ENCODE assay signal across 19 cellular contexts in genomic region chr10:120634629-120635028, GRCh38.
DNase-seq lines count a peak whose midpoint lies in the region; ATAC-seq and TF ChIP-seq lines count a peak whose summit lies in the region.
"Had no signal": no experiment of that assay in that cellular context is flagged by ENCODE, and none has a peak within 500 bp of the region (broad histone marks: within the 10 kb centered on the region; RNA-seq: fewer than 3 reads in every experiment).

No MANE protein-coding gene starts in this region.

- no peak overlapping the region for H3K4me2 ChIP-seq in H9 (ENCODE audit: insufficient read depth, insufficient read length, low read length)

- no peak overlapping the region for H4K5ac ChIP-seq in H9 (ENCODE audit: insufficient read length, low read depth, low read length)

- no peak overlapping the region for H2BK15ac ChIP-seq in H9 (ENCODE audit: low read depth, low read length)

- no peaks in the 10 kb centered on the region for H3K79me2 ChIP-seq in H9 (ENCODE audit: insufficient read depth, low read length)

- H2BK20ac ChIP-seq in H9 (ENCODE audit: low read depth, low read length, poor library complexity, severe bottlenecking), result no peak overlapping the region

- no peaks in the 10 kb centered on the region for H3K27me3 ChIP-seq in H9 (ENCODE audit: insufficient read depth, low read length)
- H3K27me3 ChIP-seq: testis had no signal

- intact Hi-C loops in CD14-positive monocyte (cut with micrococcal nuclease), result no loop called here

- H2BK5ac ChIP-seq in H9 (ENCODE audit: insufficient read length, low read length), result no peak overlapping the region

- H3K4me1 Mint-ChIP-seq in H9 (peaks cover 29 to 33% of the 10 kb centered on the region in 2 experiments), WTC11 (peaks cover 38% of the 10 kb centered on the region), CD14-positive monocyte (peaks cover 3% of the 10 kb centered on the region)

- DNase-seq in ELF-1 (ENCODE audit: low read depth, low spot score) (peak; percentile 64), H9 (peak; percentile 87), WTC11 (ENCODE audit: low spot score) (peak; percentile 85), islet precursor cell (peak; percentile 75), anterior cingulate cortex (lab: John Stamatoyannopoulos, UW) (no peak), CD14-positive monocyte (ENCODE audit: low spot score) (no peak)
- DNase-seq in activated CD4-positive, alpha-beta T cell treated with anti-CD3 and anti-CD28 coated beads, Interleukin-2, amount 50 U/mL, for 4 hours, result no peak
- DNase-seq: activated CD4-positive, alpha-beta T cell treated with anti-CD3 and anti-CD28 coated beads for 48 hours; activated T-cell treated with anti-CD3 and anti-CD28 coated beads, Interleukin-2, amount 50 U/mL, for 24 hours; C1 segment of cervical spinal cord; caudate nucleus; head of caudate nucleus; Kasumi-1; NCI-H187; testis had no signal

- H3K14ac ChIP-seq in H9 (ENCODE audit: insufficient read depth, low read length), result no peak overlapping the region

- no peak overlapping the region for H3K27ac ChIP-seq in H9 (ENCODE audit: insufficient read length, low read depth, low read length)
- H3K27ac ChIP-seq: testis had no signal

- H3K9ac ChIP-seq in H9 (ENCODE audit: extremely low read depth, insufficient read length, low read length), result no peak overlapping the region

- H2BK120ac ChIP-seq in H9 (ENCODE audit: low read depth, low read length, poor library complexity, severe bottlenecking), result no peak overlapping the region

- no peaks in the 10 kb centered on the region for H4K20me1 ChIP-seq in H9 (ENCODE audit: control insufficient read depth, insufficient read depth, insufficient read length)

- H4K91ac ChIP-seq in H9 (ENCODE audit: insufficient read length, low read depth, low read length), result no peak overlapping the region

- no peak overlapping the region for H4K8ac ChIP-seq in H9 (replicated peaks; ENCODE audit: insufficient read length, low read depth, low read length)

- no peak overlapping the region for H3K56ac ChIP-seq in H9 (ENCODE audit: insufficient read length, low read depth, low read length)

- no peak overlapping the region for H2BK12ac ChIP-seq in H9 (ENCODE audit: insufficient read length, low read depth, low read length)

- CTCF ChIA-PET in WTC11 (lab: Charles Lee), result interaction anchor here (0.5 to 3.0 kb wide), 18 partner anchors 10 to 413 kb away, joined by 3 to 37 read pairs (median 3); no protein-coding TSS in a partner anchor

- no peak overlapping the region for H3K4me3 Mint-ChIP-seq in H9
- H3K4me3 Mint-ChIP-seq in WTC11, result no peak overlapping the region
- no peak overlapping the region for H3K4me3 Mint-ChIP-seq in CD14-positive monocyte
- H3K4me3 Mint-ChIP-seq: activated naive CD8-positive, alpha-beta T cell; activated T-cell treated with anti-CD3 and anti-CD28 coated beads, Interleukin-2, amount 50 U/mL, for 24 hours had no signal

- ATAC-seq in WTC11 (peak; percentile 95), HG03139 (IDR thresholded peaks at IDR 0.05; ENCODE audit: unreplicated experiment) (no peak)
- ATAC-seq: left lobe of liver, Right ventricle myocardium inferior had no signal

- H3K4me1 ChIP-seq in H9 (ENCODE audit: insufficient read depth, low read length), result no peaks in the 10 kb centered on the region
- H3K4me1 ChIP-seq: testis had no signal

- no peak overlapping the region for H3T11ph ChIP-seq in H9 (ENCODE audit: low read length)

- H3K36me3 Mint-ChIP-seq in H9 (ENCODE audit: insufficient read depth in 1 of 3, low read depth in 3 of 3) (peaks cover 0 to 4% (median under 1%) of the 10 kb centered on the region in 3 experiments; a peak in 3 of 7 replicates), WTC11 (peaks cover 2% of the 10 kb centered on the region), CD14-positive monocyte (no peaks in the 10 kb centered on the region)
- H3K36me3 Mint-ChIP-seq: activated naive CD8-positive, alpha-beta T cell had no signal

- WGBS in H9 (ENCODE audit: extremely low coverage, insufficient read length, low lambda C conversion rate), result no CpG with 5 or more reads among the region's 12 CpGs

- POLR2A ChIA-PET in WTC11 (lab: Charles Lee), result interaction anchor here (1.0 kb wide), 1 partner anchor 10 kb away, joined by 3 read pairs; no protein-coding TSS in a partner anchor

- H3K27ac Mint-ChIP-seq in H9, result no peak overlapping the region
- H3K27ac Mint-ChIP-seq in WTC11, result no peak overlapping the region
- H3K27ac Mint-ChIP-seq in CD14-positive monocyte, result no peak overlapping the region
- H3K27ac Mint-ChIP-seq: activated naive CD8-positive, alpha-beta T cell; activated T-cell treated with anti-CD3 and anti-CD28 coated beads, Interleukin-2, amount 50 U/mL, for 24 hours had no signal

- H3K9me3 Mint-ChIP-seq in H9 (peaks cover 1 to 2% of the 10 kb centered on the region in 2 experiments; a peak in 4 of 5 replicates), WTC11 (peaks cover 2% of the 10 kb centered on the region), CD14-positive monocyte (peaks cover 0 to 4% (median under 1%) of the 10 kb centered on the region in 7 donors)

- TF ChIP-seq CTCF in H9 (conservative IDR thresholded peaks at IDR 0.05) (peak; percentile 82), WTC11 (IDR thresholded peaks at IDR 0.05) (peak; percentile 48; the same call in 1 of the 2 replicates), CD14-positive monocyte (IDR thresholded peaks at IDR 0.05) (no peak)

- H3K23me2 ChIP-seq in H9 (ENCODE audit: insufficient read length, low read depth, low read length, poor library complexity, severe bottlenecking), result no peaks in the 10 kb centered on the region

- H3K9me3 ChIP-seq in H9 (ENCODE audit: control insufficient read depth, low read depth, low read length), result no peaks in the 10 kb centered on the region
- H3K9me3 ChIP-seq: testis had no signal

- H3K23ac ChIP-seq in H9 (ENCODE audit: insufficient read length, low read depth, low read length), result no peak overlapping the region

- H3K18ac ChIP-seq in H9 (ENCODE audit: insufficient read length, low read depth, low read length), result no peak overlapping the region

- no peak overlapping the region for H3K4ac ChIP-seq in H9 (ENCODE audit: low read depth, low read length)

- H2AFZ ChIP-seq in H9 (ENCODE audit: low read length), result peak overlapping the region; percentile 73

- H3K27me3 Mint-ChIP-seq in H9 (ENCODE audit: low read depth) (peaks cover 25% of the 10 kb centered on the region), WTC11 (ENCODE audit: low read depth) (peaks cover 25% of the 10 kb centered on the region), CD14-positive monocyte (ENCODE audit: low read depth in 3 of 3) (peaks cover 2 to 8% (median 3%) of the 10 kb centered on the region in 3 donors)
- H3K27me3 Mint-ChIP-seq: activated T-cell treated with anti-CD3 and anti-CD28 coated beads, Interleukin-2, amount 50 U/mL, for 24 hours had no signal

- H3K79me1 ChIP-seq in H9 (ENCODE audit: insufficient read depth, low read depth, low read length, poor library complexity, severe bottlenecking), result no peaks in the 10 kb centered on the region

- no peak overlapping the region for H2AK5ac ChIP-seq in H9 (ENCODE audit: insufficient read length, low read length)

TF ChIP-seq in WTC11, 78 proteins besides CTCF, POLR2A, EP300 and RAD21 (continues in another document):
- TF ChIP-seq ATF2 (CRISPR knock-in tag; IDR thresholded peaks at IDR 0.05; ENCODE audit: borderline replicate concordance, low read depth) (no peak), ESRRA (CRISPR knock-in tag; IDR thresholded peaks at IDR 0.05; ENCODE audit: borderline replicate concordance) (no peak), CREM (CRISPR knock-in tag; IDR thresholded peaks at IDR 0.05) (no peak), NR1H2 (CRISPR knock-in tag; IDR thresholded peaks at IDR 0.05) (no peak), SOX15 (CRISPR knock-in tag; IDR thresholded peaks at IDR 0.05) (no peak), HMGXB4 (CRISPR knock-in tag; IDR thresholded peaks at IDR 0.05) (no peak), ZBTB21 (CRISPR knock-in tag; IDR thresholded peaks at IDR 0.05; ENCODE audit: borderline replicate concordance) (no peak), GABPB1 (CRISPR knock-in tag; IDR thresholded peaks at IDR 0.05) (no peak)

Comparison
In these comparisons a context has a peak if more than half of its experiments do, and no peak if none do; other contexts are left out.
1. DNase-seq: peak in ELF-1 (single experiment), H9 (single experiment), WTC11 (single experiment) and islet precursor cell (single experiment); none in activated CD4-positive, alpha-beta T cell treated with anti-CD3 and anti-CD28 coated beads, Interleukin-2, amount 50 U/mL, for 4 hours (0 of 2), anterior cingulate cortex (0 of 58) and CD14-positive monocyte (single experiment).